In genomic region chr10:95635319-95635733, GRCh38 we compare ENCODE assay signal across 1 cellular context.
TF ChIP-seq lines count a peak whose summit lies in the region.

No MANE protein-coding gene starts in this region.

TF ChIP-seq in HepG2, 621 proteins besides CTCF, POLR2A, EP300 and RAD21 (continued from another document and continues in another):
- TF ChIP-seq GPN1 (CRISPR knock-in tag; IDR thresholded peaks at IDR 0.05; ENCODE audit: borderline replicate concordance) (no peak), E2F5 (CRISPR knock-in tag; conservative IDR thresholded peaks at IDR 0.05) (no peak), ZSCAN5A (CRISPR knock-in tag; IDR thresholded peaks at IDR 0.05; ENCODE audit: borderline replicate concordance) (0 out of 2 replicates have a peak, but pooled peaks have one; percentile 14), ZNF251 (CRISPR knock-in tag; IDR thresholded peaks at IDR 0.05) (no peak), CHD4 (IDR thresholded peaks at IDR 0.05; ENCODE audit: borderline replicate concordance, low read length) (no peak), ZSCAN12 (CRISPR knock-in tag; IDR thresholded peaks at IDR 0.05) (no peak), ARID5B (CRISPR knock-in tag; IDR thresholded peaks at IDR 0.05) (peak; percentile 94), MAZ (IDR thresholded peaks at IDR 0.05; ENCODE audit: borderline replicate concordance, low read depth, low read length) (no peak), MAZ (CRISPR knock-in tag; IDR thresholded peaks at IDR 0.05; ENCODE audit: low read depth) (no peak), CREB3 (CRISPR knock-in tag; IDR thresholded peaks at IDR 0.05) (no peak), GFI1 (CRISPR knock-in tag; IDR thresholded peaks at IDR 0.05; ENCODE audit: borderline replicate concordance) (peak; percentile 93), CREM (IDR thresholded peaks at IDR 0.05) (peak; percentile 89), CREM (CRISPR knock-in tag; IDR thresholded peaks at IDR 0.05) (no peak), ZNF503 (CRISPR knock-in tag; IDR thresholded peaks at IDR 0.05) (peak; percentile 67), ELF3 (CRISPR knock-in tag; IDR thresholded peaks at IDR 0.05) (peak; percentile 65), ATF5 (CRISPR knock-in tag; IDR thresholded peaks at IDR 0.05; ENCODE audit: low read depth) (no peak), TIGD3 (CRISPR knock-in tag; IDR thresholded peaks at IDR 0.05; ENCODE audit: borderline replicate concordance) (no peak), LCORL (IDR thresholded peaks at IDR 0.05) (no peak), LCORL (CRISPR knock-in tag; IDR thresholded peaks at IDR 0.05) (peak; percentile 61; the same call in 1 of the 2 replicates), ZNF597 (CRISPR knock-in tag; IDR thresholded peaks at IDR 0.05) (no peak), TARDBP (CRISPR knock-in tag; IDR thresholded peaks at IDR 0.05) (peak; percentile 65; the same call in 1 of the 2 replicates), CHD2 (IDR thresholded peaks at IDR 0.05; ENCODE audit: low read depth, low read length) (no peak), ZNF460 (CRISPR knock-in tag; IDR thresholded peaks at IDR 0.05; ENCODE audit: borderline replicate concordance) (no peak), TRIM24 (CRISPR knock-in tag; IDR thresholded peaks at IDR 0.05) (no peak), ZNF3 (CRISPR knock-in tag; IDR thresholded peaks at IDR 0.05) (no peak), SALL1 (CRISPR knock-in tag; IDR thresholded peaks at IDR 0.05) (peak; percentile 90), ZNF616 (CRISPR knock-in tag; IDR thresholded peaks at IDR 0.05; ENCODE audit: low read depth) (no peak), SKI (IDR thresholded peaks at IDR 0.05; ENCODE audit: partially characterized antibody) (no peak), BATF2 (CRISPR knock-in tag; IDR thresholded peaks at IDR 0.05) (no peak), SP1 (IDR thresholded peaks at IDR 0.05) (no peak), SP1 (CRISPR knock-in tag; IDR thresholded peaks at IDR 0.05) (no peak), ARID2 (CRISPR knock-in tag; IDR thresholded peaks at IDR 0.05; ENCODE audit: borderline replicate concordance) (no peak), WIZ (CRISPR knock-in tag; IDR thresholded peaks at IDR 0.05) (no peak), DPF2 (CRISPR knock-in tag; IDR thresholded peaks at IDR 0.05; ENCODE audit: borderline replicate concordance, low read depth) (peak; percentile 50; the same call in 1 of the 2 replicates), MTA1 (CRISPR knock-in tag; IDR thresholded peaks at IDR 0.05; ENCODE audit: borderline replicate concordance) (no peak), ZNF136 (CRISPR knock-in tag; IDR thresholded peaks at IDR 0.05; ENCODE audit: low read depth) (no peak), ZNF768 (CRISPR knock-in tag; IDR thresholded peaks at IDR 0.05) (no peak), GTF3A (CRISPR knock-in tag; conservative IDR thresholded peaks at IDR 0.05) (no peak), ZNF552 (CRISPR knock-in tag; IDR thresholded peaks at IDR 0.05; ENCODE audit: borderline replicate concordance) (no peak), ZNF207 (IDR thresholded peaks at IDR 0.05; ENCODE audit: borderline replicate concordance) (no peak), XBP1 (CRISPR knock-in tag; IDR thresholded peaks at IDR 0.05) (no peak), FOXO4 (CRISPR knock-in tag; conservative IDR thresholded peaks at IDR 0.05) (no peak), SUZ12 (IDR thresholded peaks at IDR 0.05; ENCODE audit: low read depth, low read length) (no peak), ZSCAN21 (CRISPR knock-in tag; IDR thresholded peaks at IDR 0.05; ENCODE audit: borderline replicate concordance) (no peak), THYN1 (CRISPR knock-in tag; IDR thresholded peaks at IDR 0.05; ENCODE audit: borderline replicate concordance, low read depth) (no peak)
- TF ChIP-seq, protein P1, sequence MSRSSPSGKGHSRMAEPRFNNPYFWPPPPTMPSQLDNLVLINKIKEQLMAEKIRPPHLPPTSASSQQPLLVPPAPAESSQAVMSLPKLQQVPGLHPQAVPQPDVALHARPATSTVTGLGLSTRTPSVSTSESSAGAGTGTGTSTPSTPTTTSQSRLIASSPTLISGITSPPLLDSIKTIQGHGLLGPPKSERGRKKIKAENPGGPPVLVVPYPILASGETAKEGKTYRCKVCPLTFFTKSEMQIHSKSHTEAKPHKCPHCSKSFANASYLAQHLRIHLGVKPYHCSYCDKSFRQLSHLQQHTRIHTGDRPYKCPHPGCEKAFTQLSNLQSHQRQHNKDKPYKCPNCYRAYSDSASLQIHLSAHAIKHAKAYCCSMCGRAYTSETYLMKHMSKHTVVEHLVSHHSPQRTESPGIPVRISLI (CRISPR knock-in tag; IDR thresholded peaks at IDR 0.05; ENCODE audit: borderline replicate concordance) = peak; percentile 45; the same call in 1 of the 2 replicates
- TF ChIP-seq, protein P2, sequence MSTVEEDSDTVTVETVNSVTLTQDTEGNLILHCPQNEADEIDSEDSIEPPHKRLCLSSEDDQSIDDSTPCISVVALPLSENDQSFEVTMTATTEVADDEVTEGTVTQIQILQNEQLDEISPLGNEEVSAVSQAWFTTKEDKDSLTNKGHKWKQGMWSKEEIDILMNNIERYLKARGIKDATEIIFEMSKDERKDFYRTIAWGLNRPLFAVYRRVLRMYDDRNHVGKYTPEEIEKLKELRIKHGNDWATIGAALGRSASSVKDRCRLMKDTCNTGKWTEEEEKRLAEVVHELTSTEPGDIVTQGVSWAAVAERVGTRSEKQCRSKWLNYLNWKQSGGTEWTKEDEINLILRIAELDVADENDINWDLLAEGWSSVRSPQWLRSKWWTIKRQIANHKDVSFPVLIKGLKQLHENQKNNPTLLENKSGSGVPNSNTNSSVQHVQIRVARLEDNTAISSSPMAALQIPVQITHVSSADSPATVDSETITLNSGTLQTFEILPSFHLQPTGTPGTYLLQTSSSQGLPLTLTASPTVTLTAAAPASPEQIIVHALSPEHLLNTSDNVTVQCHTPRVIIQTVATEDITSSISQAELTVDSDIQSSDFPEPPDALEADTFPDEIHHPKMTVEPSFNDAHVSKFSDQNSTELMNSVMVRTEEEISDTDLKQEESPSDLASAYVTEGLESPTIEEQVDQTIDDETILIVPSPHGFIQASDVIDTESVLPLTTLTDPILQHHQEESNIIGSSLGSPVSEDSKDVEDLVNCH (CRISPR knock-in tag; IDR thresholded peaks at IDR 0.05) = no peak
